Comparison of ENCODE assay signal across 7 cellular contexts in genomic region chr3:123487063-123487462, GRCh38. TPM values are rescaled to one million over a fixed set of nuclear protein-coding genes. Genes with fewer than 3 reads are reported as not detected.
"Had no signal": no experiment of that assay in that cellular context is flagged by ENCODE, and none has a peak within 500 bp of the region (broad histone marks: within the 10 kb centered on the region; RNA-seq: fewer than 3 reads in every experiment).

No MANE protein-coding gene starts in this region.

RNA-seq across cellular contexts. Expression of gene ADCY5, which starts 38.2 kb away (rescaled TPM):
- total RNA-seq: activated CD4-positive, alpha-beta memory T cell treated with anti-CD3 and anti-CD28 coated beads, Interleukin-2, amount 10 ng/mL, durations not matched to agents 7 days and 5 days; activated CD4-positive, alpha-beta T cell treated with anti-CD3 and anti-CD28 coated beads, Interleukin-2, amount 10 ng/mL, durations not matched to agents 7 days and 5 days; activated naive CD4-positive, alpha-beta T cell treated with anti-CD3 and anti-CD28 coated beads, Interleukin-2, amount 50 U/mL, for 72 hours; activated naive CD8-positive, alpha-beta T cell treated with anti-CD3 and anti-CD28 coated beads, Interleukin-2, amount 10 ng/mL, durations not matched to agents 7 days and 5 days; activated T-cell treated with anti-CD3 and anti-CD28 coated beads, Interleukin-2, amount 50 U/mL, for 72 hours; bronchial epithelial cell; T-helper 1 cell treated with Interleukin-12 subunit alpha and Interleukin-12 subunit beta and Interleukin-4 antibody, amounts not matched to agents 30 ng/mL and 1 ng/mL, for 36 hours had no signal
